Comparison of ENCODE assay signal across 19 cellular contexts in genomic region chr1:22177354-22178003, GRCh38. TPM values are rescaled to one million over a fixed set of nuclear protein-coding genes. Genes with fewer than 3 reads are reported as not detected.
DNase-seq lines count a peak whose midpoint lies in the region; ATAC-seq, FAIRE-seq and TF ChIP-seq lines count a peak whose summit lies in the region.
"Had no signal": no experiment of that assay in that cellular context is flagged by ENCODE, and none has a peak within 500 bp of the region (broad histone marks: within the 10 kb centered on the region; RNA-seq: fewer than 3 reads in every experiment).

No MANE protein-coding gene starts in this region.

- no peak overlapping the region for H2AFZ ChIP-seq in GM12878 (ENCODE audit: control insufficient read depth, low read depth, low read length)

- no peak for FAIRE-seq in GM12878 (lab: Jason Lieb, UNC)
- FAIRE-seq: H1, RCC 7860 had no signal

- DNase-seq in GM06990 (ENCODE audit: extremely low read depth, insufficient read length), result peak; percentile 39
- DNase-seq in GM13977 (ENCODE audit: low spot score), result peak; percentile 80
- peak; percentile 56 for DNase-seq in GM12878 (ENCODE audit: low read depth, low spot score)
- no peak for DNase-seq in NCI-H1092 treated with DMSO at 0.1 percent for 48 hours (lab: John Stamatoyannopoulos, UW)
- DNase-seq in HAP-1 (ENCODE audit: low spot score in 2 of 2), result no peak
- DNase-seq in SKM-1 (lab: John Stamatoyannopoulos, UW; ENCODE audit: unreplicated experiment), result no peak
- DNase-seq: activated CD4-positive, CD25-positive, alpha-beta regulatory T cell; BE2C; body of pancreas; hypothalamus; NCI-H187 treated with DMSO at 0.1 percent for 48 hours; NCI-H69; T-cell had no signal

- POLR2A ChIA-PET in GM12878 (lab: Charles Lee), result interaction anchor here (2.5 kb wide), 1 partner anchor 11 kb away, joined by 16 read pairs; no protein-coding TSS in a partner anchor

- intact Hi-C loops in GM12878 (cut with micrococcal nuclease; ENCODE audit: unreplicated experiment), result no loop called here

- H3K4me3 ChIP-seq in GM06990 (replicated peaks; ENCODE audit: low read depth, low read length), result no peak overlapping the region
- H3K4me3 ChIP-seq in GM12878, result no peak overlapping the region
- H3K4me3 ChIP-seq in HAP-1, result no peak overlapping the region
- H3K4me3 ChIP-seq: body of pancreas, tibial nerve had no signal

- peaks cover 36% of the 10 kb centered on the region for H3K4me1 ChIP-seq in GM12878 (ENCODE audit: control insufficient read depth, insufficient read depth, low read length)
- no peaks in the 10 kb centered on the region for H3K4me1 ChIP-seq in HAP-1
- H3K4me1 ChIP-seq: BE2C, body of pancreas, tibial nerve had no signal

- CTCF ChIA-PET in GM12878 (lab: Yijun Ruan, JAX), result no interaction called here

- H3K36me3 ChIP-seq in GM06990 (ENCODE audit: control insufficient read depth, insufficient read depth, low read length) (no peaks in the 10 kb centered on the region; the same call in 1 of the 2 replicates), GM12878 (ENCODE audit: control insufficient read depth in 2 of 2, insufficient read depth in 2 of 2, low read length in 1 of 2) (no peaks in the 10 kb centered on the region), HAP-1 (replicated peaks) (no peaks in the 10 kb centered on the region)
- H3K36me3 ChIP-seq: BE2C, tibial nerve had no signal

- peak overlapping the region; percentile 53 for H3K4me2 ChIP-seq in GM12878 (ENCODE audit: control insufficient read depth, insufficient read depth)

- H3K9ac ChIP-seq in GM12878 (ENCODE audit: control insufficient read depth, insufficient read depth, low read length), result no peak overlapping the region

- 0 out of 2 replicates have a peak overlapping the region, but pooled peaks have one; percentile 27 for H3K27ac ChIP-seq in GM12878 (ENCODE audit: control insufficient read depth, insufficient read depth)
- H3K27ac ChIP-seq: body of pancreas, tibial nerve had no signal

- in situ Hi-C loops in GM13977 (cut with MboI; ENCODE audit: low pct_unique_long_range_greater_than_20kb, low sequenced_read_pairs, unreplicated experiment) (no loop called here), GM12878 (cut with MboI) (no loop called here), HAP-1 (cut with MboI; ENCODE audit: low sequenced_read_pairs) (no loop called here)

- TF ChIP-seq EP300 in GM12878 (IDR thresholded peaks at IDR 0.05; ENCODE audit: borderline replicate concordance in 1 of 2, control insufficient read depth in 1 of 2, low read depth in 2 of 2, low read length in 2 of 2), result no peak

- H3K9me3 ChIP-seq in GM12878 (replicated peaks; ENCODE audit: control insufficient read depth, insufficient read depth, low read length), result no peaks in the 10 kb centered on the region; the same call in 2 of the 3 replicates
- no peaks in the 10 kb centered on the region; the same call in 1 of the 2 replicates for H3K9me3 ChIP-seq in HAP-1
- H3K9me3 ChIP-seq: BE2C, body of pancreas had no signal

- WGBS in GM12878 (ENCODE audit: insufficient coverage, insufficient replicate concordance, low lambda C conversion rate, missing lambda C conversion rate), result 24% methylated on average over 9 of the region's 9 CpGs

- TF ChIP-seq POLR2A in GM12878 (IDR thresholded peaks at IDR 0.05; ENCODE audit: low read depth, low read length), result no peak

- no peak for TF ChIP-seq CTCF in GM06990 (IDR thresholded peaks at IDR 0.05; ENCODE audit: insufficient read depth, low read length, poor library complexity, severe bottlenecking)
- no peak for TF ChIP-seq CTCF in GM13977 (IDR thresholded peaks at IDR 0.05; ENCODE audit: extremely low read depth, insufficient read depth, missing control alignments)
- no peak for TF ChIP-seq CTCF in GM12878 (IDR thresholded peaks at IDR 0.05 in 2 of 3, conservative IDR thresholded peaks at IDR 0.05 in 1 of 3; ENCODE audit: control insufficient read depth in 2 of 3, extremely low read depth in 1 of 3, insufficient read depth in 1 of 3, low read depth in 3 of 3, low read length in 3 of 3)

- BruUV-seq in GM12878 (replicated peaks; lab: Mats Ljungman, UMichigan), result no TSS peak

- RAD21 ChIA-PET in GM12878 (lab: Charles Lee; ENCODE audit: unreplicated experiment), result no interaction called here

- SMC1A ChIA-PET in GM12878 (lab: Charles Lee; ENCODE audit: uncharacterized antibody, unreplicated experiment), result no interaction called here

- H4K20me1 ChIP-seq in GM12878 (ENCODE audit: control insufficient read depth, insufficient read depth), result no peaks in the 10 kb centered on the region

- H3K79me2 ChIP-seq in GM12878 (ENCODE audit: control insufficient read depth, insufficient read depth, low read length), result no peaks in the 10 kb centered on the region

- no peaks in the 10 kb centered on the region for H3K27me3 ChIP-seq in GM06990 (replicated peaks; ENCODE audit: control insufficient read depth, insufficient read depth, low read length)
- no peaks in the 10 kb centered on the region for H3K27me3 ChIP-seq in GM12878 (replicated peaks in 1 of 2; ENCODE audit: control insufficient read depth in 2 of 2, insufficient read depth in 2 of 2, low read length in 1 of 2)
- H3K27me3 ChIP-seq in HAP-1 (ENCODE audit: low read depth), result peaks cover 12% of the 10 kb centered on the region
- H3K27me3 ChIP-seq: BE2C, body of pancreas had no signal

- peak; percentile 63 for ATAC-seq in HG02759 (IDR thresholded peaks at IDR 0.05; ENCODE audit: unreplicated experiment)
- ATAC-seq in GM12878, result peak; percentile 77
- no peak for ATAC-seq in GM21528 (IDR thresholded peaks at IDR 0.05; ENCODE audit: low FRiP score, unreplicated experiment)
- ATAC-seq: body of pancreas, T-cell had no signal

- no peak for TF ChIP-seq RAD21 in GM12878 (IDR thresholded peaks at IDR 0.05; ENCODE audit: insufficient read depth, low read depth, low read length)

TF ChIP-seq in GM12878, 131 proteins besides CTCF, POLR2A, EP300 and RAD21 (continues in another document):
- TF ChIP-seq ZNF687 (IDR thresholded peaks at IDR 0.05), result no peak
- 0 out of 2 replicates have a peak, but pooled peaks have one; percentile 45 for TF ChIP-seq PKNOX1 (IDR thresholded peaks at IDR 0.05)
- no peak for TF ChIP-seq ZBED1 (IDR thresholded peaks at IDR 0.05; ENCODE audit: borderline replicate concordance)

RNA-seq across cellular contexts. Expression of gene WNT4, which starts 34.6 kb away (rescaled TPM):
- 0.20 and 0.21 TPM in 2 replicates for total RNA-seq in GM12878 (2013; cell fraction: nucleolus; rRNA removed)
- total RNA-seq in GM12878 (2014; rRNA removed) (under 0.01 TPM in 1 of 2 replicates, not detected in the other), GM12878 (2014; rRNA removed; fragmentation: Illumina TruSeq; extraction: Trizol) (not detected in 2 replicates), GM12878 (2021) (not detected in 2 replicates)
- 0.09 TPM for polyA plus RNA-seq in GM12878 (2011; ENCODE audit: low read depth)
- polyA plus RNA-seq in GM12878 (2011; rRNA removed) (0.01 TPM in 1 of 2 replicates, not detected in the other), GM12878 (2014; fragmentation: Illumina TruSeq; extraction: Trizol) (not detected in 2 replicates), GM12878 (2014; fragmentation: Nextera tagmentation; extraction: Ambion mirVana) (not detected), GM12878 (2014; rRNA removed) (0.27 TPM in 1 of 2 replicates, not detected in the other), GM12878 (2016; fragmentation: Nextera tagmentation; extraction: Ambion mirVana) (not detected)
- 0.03 TPM in 1 of 2 replicates, not detected in the other for polyA plus RNA-seq in GM12878 (2011; cell fraction: cytosol; rRNA removed)
- not detected in 2 replicates for polyA plus RNA-seq in GM12878 (2011; cell fraction: nucleus; rRNA removed)
- 0.15 and 0.25 TPM in 2 replicates for polyA plus RNA-seq in GM12878 (2012)
- polyA minus RNA-seq in GM12878 (2011; rRNA and poly(A)+ RNA removed), result 0.05 TPM in 1 of 2 replicates, not detected in the other
- polyA minus RNA-seq in GM12878 (2011; cell fraction: cytosol; rRNA and poly(A)+ RNA removed), result not detected in 2 replicates
- polyA minus RNA-seq in GM12878 (2011; cell fraction: nucleus; rRNA and poly(A)+ RNA removed), result not detected in 2 replicates
- total RNA-seq: LHCN-M2, T-cell had no signal

Comparison
In these comparisons a context has a peak if more than half of its experiments do, and no peak if none do; other contexts are left out.
1. DNase-seq: peak in GM06990 (single experiment), GM13977 (single experiment) and GM12878 (single experiment); none in NCI-H1092 treated with DMSO at 0.1 percent for 48 hours (single experiment), HAP-1 (0 of 2) and SKM-1 (single experiment).